In genomic region chr16:75250809-75251279, GRCh38 we compare ENCODE assay signal across 1 cellular context.
TF ChIP-seq lines count a peak whose summit lies in the region.

No MANE protein-coding gene starts in this region.

TF ChIP-seq in HepG2, 621 proteins besides CTCF, POLR2A, EP300 and RAD21 (continued from another document and continues in another):
- TF ChIP-seq ZNF550 (CRISPR knock-in tag; IDR thresholded peaks at IDR 0.05; ENCODE audit: borderline replicate concordance) = no peak
- TF ChIP-seq ZNF512B (CRISPR knock-in tag; IDR thresholded peaks at IDR 0.05; ENCODE audit: borderline replicate concordance) = no peak
- TF ChIP-seq EEA1 (CRISPR knock-in tag; IDR thresholded peaks at IDR 0.05; ENCODE audit: borderline replicate concordance) = no peak
- TF ChIP-seq SP1 (IDR thresholded peaks at IDR 0.05) = no peak
- TF ChIP-seq SP1 (CRISPR knock-in tag; IDR thresholded peaks at IDR 0.05) = no peak
- TF ChIP-seq KMT2B (CRISPR knock-in tag; IDR thresholded peaks at IDR 0.05) = no peak; the same call in 1 of the 2 replicates
- TF ChIP-seq CREB1 (IDR thresholded peaks at IDR 0.05) = no peak
- TF ChIP-seq CREB1 (CRISPR knock-in tag; IDR thresholded peaks at IDR 0.05) = no peak
- TF ChIP-seq ZNF672 (CRISPR knock-in tag; IDR thresholded peaks at IDR 0.05) = no peak
- TF ChIP-seq ZNF558 (CRISPR knock-in tag; IDR thresholded peaks at IDR 0.05; ENCODE audit: borderline replicate concordance) = no peak
- TF ChIP-seq ZNF773 (CRISPR knock-in tag; IDR thresholded peaks at IDR 0.05; ENCODE audit: borderline replicate concordance) = peak; percentile 84; the same call in 1 of the 2 replicates
- TF ChIP-seq RARG (CRISPR knock-in tag; IDR thresholded peaks at IDR 0.05; ENCODE audit: low read depth) = 0 out of 2 replicates have a peak, but pooled peaks have one; percentile 39
- TF ChIP-seq MAFG (CRISPR knock-in tag; IDR thresholded peaks at IDR 0.05) = no peak
- TF ChIP-seq ZFP82 (CRISPR knock-in tag; IDR thresholded peaks at IDR 0.05; ENCODE audit: borderline replicate concordance) = peak; percentile 91
- peak; percentile 60 for TF ChIP-seq MED1 (CRISPR knock-in tag; IDR thresholded peaks at IDR 0.05)
- peak; percentile 42 for TF ChIP-seq SKI (IDR thresholded peaks at IDR 0.05; ENCODE audit: partially characterized antibody)
- no peak for TF ChIP-seq NR2F6 (IDR thresholded peaks at IDR 0.05)
- TF ChIP-seq NR2F6 (CRISPR knock-in tag; IDR thresholded peaks at IDR 0.05) = no peak
- TF ChIP-seq PLRG1 (conservative IDR thresholded peaks at IDR 0.05) = no peak
- TF ChIP-seq MAF1 (CRISPR knock-in tag; IDR thresholded peaks at IDR 0.05; ENCODE audit: borderline replicate concordance) = peak; percentile 80
- no peak for TF ChIP-seq KDM6A (CRISPR knock-in tag; IDR thresholded peaks at IDR 0.05; ENCODE audit: low read depth)
- no peak for TF ChIP-seq ISX (CRISPR knock-in tag; conservative IDR thresholded peaks at IDR 0.05)
- TF ChIP-seq ZNF670 (CRISPR knock-in tag; IDR thresholded peaks at IDR 0.05; ENCODE audit: borderline replicate concordance) = peak; percentile 68; the same call in 1 of the 2 replicates
- TF ChIP-seq ZNF616 (CRISPR knock-in tag; IDR thresholded peaks at IDR 0.05; ENCODE audit: low read depth) = no peak
- no peak; the same call in 1 of the 2 replicates for TF ChIP-seq ZNF441 (CRISPR knock-in tag; IDR thresholded peaks at IDR 0.05; ENCODE audit: borderline replicate concordance)
- no peak for TF ChIP-seq CHCHD3 (CRISPR knock-in tag; IDR thresholded peaks at IDR 0.05)
- TF ChIP-seq ZKSCAN5 (CRISPR knock-in tag; IDR thresholded peaks at IDR 0.05) = no peak
- TF ChIP-seq LCORL (IDR thresholded peaks at IDR 0.05) = no peak
- peak; percentile 78 for TF ChIP-seq LCORL (CRISPR knock-in tag; IDR thresholded peaks at IDR 0.05)
- TF ChIP-seq GLMP (CRISPR knock-in tag; IDR thresholded peaks at IDR 0.05; ENCODE audit: borderline replicate concordance) = no peak
- peak; percentile 96 for TF ChIP-seq AGO1 (IDR thresholded peaks at IDR 0.05; ENCODE audit: low read depth, low read length, poor library complexity, severe bottlenecking)
- no peak for TF ChIP-seq MZF1 (CRISPR knock-in tag; IDR thresholded peaks at IDR 0.05; ENCODE audit: borderline replicate concordance)
- TF ChIP-seq FIP1L1 (IDR thresholded peaks at IDR 0.05; ENCODE audit: borderline replicate concordance, insufficient read depth, low read depth, low read length) = no peak
- TF ChIP-seq MEF2D (CRISPR knock-in tag; IDR thresholded peaks at IDR 0.05) = no peak
- peak; percentile 52; the same call in 1 of the 2 replicates for TF ChIP-seq BORCS8-MEF2B (CRISPR knock-in tag; IDR thresholded peaks at IDR 0.05)
- TF ChIP-seq GTF2F1 (IDR thresholded peaks at IDR 0.05; ENCODE audit: low read length) = 0 out of 2 replicates have a peak, but pooled peaks have one; percentile 47
- no peak; the same call in 1 of the 2 replicates for TF ChIP-seq RFXANK (CRISPR knock-in tag; IDR thresholded peaks at IDR 0.05)
- no peak for TF ChIP-seq ZNF354B (CRISPR knock-in tag; IDR thresholded peaks at IDR 0.05)
- no peak for TF ChIP-seq ZNF761 (CRISPR knock-in tag; conservative IDR thresholded peaks at IDR 0.05)
- TF ChIP-seq ZNF460 (CRISPR knock-in tag; IDR thresholded peaks at IDR 0.05; ENCODE audit: borderline replicate concordance) = no peak; the same call in 1 of the 2 replicates
- no peak for TF ChIP-seq TOE1 (CRISPR knock-in tag; IDR thresholded peaks at IDR 0.05)
- no peak for TF ChIP-seq THAP9 (CRISPR knock-in tag; IDR thresholded peaks at IDR 0.05; ENCODE audit: borderline replicate concordance)
- TF ChIP-seq PAXIP1 (CRISPR knock-in tag; conservative IDR thresholded peaks at IDR 0.05) = peak; percentile 72
- 0 out of 2 replicates have a peak, but pooled peaks have one; percentile 50 for TF ChIP-seq ZNF280B (CRISPR knock-in tag; IDR thresholded peaks at IDR 0.05; ENCODE audit: borderline replicate concordance)
- TF ChIP-seq ZEB1 (IDR thresholded peaks at IDR 0.05; ENCODE audit: insufficient replicate concordance, low read depth) = no peak
- TF ChIP-seq ZNF704 (CRISPR knock-in tag; IDR thresholded peaks at IDR 0.05; ENCODE audit: borderline replicate concordance) = peak; percentile 84; the same call in 1 of the 2 replicates
- TF ChIP-seq TBP (CRISPR knock-in tag; IDR thresholded peaks at IDR 0.05) = no peak
- no peak for TF ChIP-seq U2AF2 (IDR thresholded peaks at IDR 0.05; ENCODE audit: low read depth, low read length)
- no peak; the same call in 1 of the 2 replicates for TF ChIP-seq ZSCAN20 (CRISPR knock-in tag; IDR thresholded peaks at IDR 0.05; ENCODE audit: borderline replicate concordance)
- TF ChIP-seq HNRNPK (IDR thresholded peaks at IDR 0.05; ENCODE audit: low read depth, low read length, poor library complexity, severe bottlenecking) = peak; percentile 42
- peak; percentile 81 for TF ChIP-seq ZNF770 (CRISPR knock-in tag; IDR thresholded peaks at IDR 0.05)
- TF ChIP-seq RXRB (CRISPR knock-in tag; IDR thresholded peaks at IDR 0.05; ENCODE audit: borderline replicate concordance) = 0 out of 2 replicates have a peak, but pooled peaks have one; percentile 7
- peak; percentile 56; the same call in 1 of the 2 replicates for TF ChIP-seq KLF9 (CRISPR knock-in tag; IDR thresholded peaks at IDR 0.05; ENCODE audit: low read depth)
- no peak; the same call in 1 of the 2 replicates for TF ChIP-seq ZFP90 (CRISPR knock-in tag; IDR thresholded peaks at IDR 0.05; ENCODE audit: borderline replicate concordance)
- TF ChIP-seq BHLHE40 (IDR thresholded peaks at IDR 0.05; ENCODE audit: low read length) = no peak
- no peak for TF ChIP-seq RCOR2 (CRISPR knock-in tag; IDR thresholded peaks at IDR 0.05)
- no peak for TF ChIP-seq STAT5B (CRISPR knock-in tag; IDR thresholded peaks at IDR 0.05)
- peak; percentile 76 for TF ChIP-seq PHF8 (CRISPR knock-in tag; IDR thresholded peaks at IDR 0.05)
- no peak for TF ChIP-seq ZSCAN21 (CRISPR knock-in tag; IDR thresholded peaks at IDR 0.05; ENCODE audit: borderline replicate concordance)
- no peak for TF ChIP-seq ZNF530 (CRISPR knock-in tag; IDR thresholded peaks at IDR 0.05; ENCODE audit: low read depth)
- TF ChIP-seq MBNL3 (CRISPR knock-in tag; conservative IDR thresholded peaks at IDR 0.05) = no peak
- no peak; the same call in 1 of the 2 replicates for TF ChIP-seq NFYB (CRISPR knock-in tag; IDR thresholded peaks at IDR 0.05)
